7 cellular contexts compared by ENCODE assay signal in the genomic region with DNA sequence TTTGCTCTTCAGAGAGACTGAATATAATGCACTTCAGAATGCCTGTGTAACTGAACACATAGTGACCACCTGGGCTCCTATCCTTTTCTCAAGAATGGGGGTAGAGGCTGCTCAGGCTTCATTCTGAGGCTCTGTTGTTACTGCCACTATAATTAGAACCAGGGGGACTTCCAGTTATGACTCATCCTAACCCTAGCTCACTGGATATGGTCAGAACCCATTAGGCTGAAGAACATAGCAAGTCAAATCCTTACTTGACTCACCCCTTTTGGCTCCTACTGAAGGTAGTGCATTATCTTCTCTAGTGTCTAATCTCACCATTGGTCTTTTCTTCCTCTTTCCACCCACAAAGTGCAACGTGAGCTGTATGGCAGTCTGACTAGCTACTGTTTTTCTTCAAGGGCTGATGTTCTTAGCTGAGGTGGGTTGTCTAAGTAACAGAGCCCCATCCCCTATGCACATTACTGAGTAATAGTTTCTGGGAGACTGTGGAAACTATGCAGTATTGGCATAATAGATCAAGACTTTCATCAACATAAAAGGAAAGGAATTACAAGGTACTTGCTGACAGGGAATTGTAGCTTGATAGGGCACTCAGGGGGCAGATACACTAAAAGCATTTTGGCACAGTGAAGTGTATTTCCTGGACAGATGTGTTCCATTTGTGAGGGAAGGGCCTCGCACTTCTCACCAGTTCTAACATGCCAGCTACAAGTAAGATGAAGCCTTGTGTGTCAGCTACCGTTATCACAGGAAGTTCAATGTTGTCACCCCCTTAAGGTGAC.
A peak's percentile ranks its signal among the peaks of the same experiment; 100 is the strongest.
DNase-seq lines count a peak whose midpoint lies in the region; ATAC-seq, FAIRE-seq and TF ChIP-seq lines count a peak whose summit lies in the region.

No MANE protein-coding gene starts in this region.

- no peaks in the 10 kb centered on the region for H3K36me3 ChIP-seq in mesodermal cell (ENCODE audit: control insufficient read depth, insufficient read depth, low read length)

- H3K9me3 ChIP-seq in mesodermal cell (ENCODE audit: control insufficient read depth, low read length): no peaks in the 10 kb centered on the region

- peaks cover 24% of the 10 kb centered on the region for H3K4me1 Mint-ChIP-seq in activated CD8-positive, alpha-beta T cell treated with anti-CD3 and anti-CD28 coated beads for 36 hours (ENCODE audit: low read depth)

- CTCF ChIA-PET in activated CD8-positive, alpha-beta T cell treated with anti-CD3 and anti-CD28 coated beads for 36 hours (lab: Charles Lee): interaction anchor here (1.2 to 1.3 kb wide), 2 partner anchors 13 to 585 kb away, joined by 3 to 4 read pairs; no protein-coding TSS in a partner anchor

- POLR2A ChIA-PET in activated CD8-positive, alpha-beta T cell treated with anti-CD3 and anti-CD28 coated beads for 36 hours (lab: Charles Lee): no interaction called here

- no peak overlapping the region for H3K4me3 Mint-ChIP-seq in activated CD8-positive, alpha-beta T cell treated with anti-CD3 and anti-CD28 coated beads for 36 hours

- H3K4me1 ChIP-seq in mesodermal cell (ENCODE audit: control insufficient read depth, insufficient read depth, low read length, poor library complexity, severe bottlenecking): peaks cover 19% of the 10 kb centered on the region

- no peak overlapping the region for H3K4me3 ChIP-seq in mesodermal cell (ENCODE audit: extremely low read depth, insufficient read depth, low read length, poor library complexity, severe bottlenecking)

- no peaks in the 10 kb centered on the region for H3K27me3 Mint-ChIP-seq in activated CD8-positive, alpha-beta T cell treated with anti-CD3 and anti-CD28 coated beads for 36 hours

- H3K36me3 Mint-ChIP-seq in activated CD8-positive, alpha-beta T cell treated with anti-CD3 and anti-CD28 coated beads for 36 hours (ENCODE audit: low read depth): no peaks in the 10 kb centered on the region

- DNase-seq in GM12892 (ENCODE audit: insufficient read length): no peak
- peak; percentile 9 for DNase-seq in HPDE6-E6E7 (ENCODE audit: extremely low spot score)
- peak; percentile 51 for DNase-seq in activated CD8-positive, alpha-beta T cell treated with anti-CD3 and anti-CD28 coated beads for 36 hours
- DNase-seq in NCI-H1930 (lab: John Stamatoyannopoulos, UW): no peak
- no peak for DNase-seq in posterior vena cava (ENCODE audit: low spot score)

- no peak for TF ChIP-seq CTCF in activated CD8-positive, alpha-beta T cell treated with anti-CD3 and anti-CD28 coated beads for 36 hours (IDR thresholded peaks at IDR 0.05)

- 61% methylated on average over 3 of the region's 3 CpGs; no CpG with 5 or more reads in 1 of the 2 experiments for WGBS in mesodermal cell (ENCODE audit: insufficient coverage in 2 of 2), 2 experiments

- peak overlapping the region; percentile 87 for H3K27ac Mint-ChIP-seq in activated CD8-positive, alpha-beta T cell treated with anti-CD3 and anti-CD28 coated beads for 36 hours

- peaks cover 2% of the 10 kb centered on the region for H3K9me3 Mint-ChIP-seq in activated CD8-positive, alpha-beta T cell treated with anti-CD3 and anti-CD28 coated beads for 36 hours

- peak; percentile 55 for TF ChIP-seq POLR2A in GM12892 (IDR thresholded peaks at IDR 0.05; ENCODE audit: low read depth, low read length)

- peak; percentile 99 for FAIRE-seq in GM12892 (lab: Jason Lieb, UNC)

- intact Hi-C loops in activated CD8-positive, alpha-beta T cell treated with anti-CD3 and anti-CD28 coated beads for 36 hours (cut with micrococcal nuclease): loop anchor here (5.0 kb wide), 1 partner anchor 487 kb away; no protein-coding TSS in a partner anchor
- intact Hi-C loops in posterior vena cava (cut with DNase I): no loop called here

- H3K27ac ChIP-seq in mesodermal cell (ENCODE audit: low read depth, low read length, severe bottlenecking): peak overlapping the region; percentile 82

- peak; percentile 96 for ATAC-seq in GM21447 (IDR thresholded peaks at IDR 0.05; ENCODE audit: unreplicated experiment)
- ATAC-seq in activated CD8-positive, alpha-beta T cell treated with anti-CD3 and anti-CD28 coated beads for 36 hours: peak; percentile 95

Comparison
In these comparisons a context has a peak if more than half of its experiments do, and no peak if none do; other contexts are left out.
1. DNase-seq: peak in HPDE6-E6E7 (single experiment) and activated CD8-positive, alpha-beta T cell treated with anti-CD3 and anti-CD28 coated beads for 36 hours (single experiment); none in GM12892 (single experiment), NCI-H1930 (0 of 2) and posterior vena cava (single experiment).